14 cellular contexts compared by ENCODE assay signal in genomic region chr6:90195094-90195793, GRCh38.
A peak's percentile ranks its signal among the peaks of the same experiment; 100 is the strongest.
DNase-seq lines count a peak whose midpoint lies in the region; ATAC-seq and TF ChIP-seq lines count a peak whose summit lies in the region.
"Had no signal": no experiment of that assay in that cellular context is flagged by ENCODE, and none has a peak within 500 bp of the region (broad histone marks: within the 10 kb centered on the region; RNA-seq: fewer than 3 reads in every experiment).

No MANE protein-coding gene starts in this region.

- peak overlapping the region; percentile 61 for H3K4me3 Mint-ChIP-seq in activated CD8-positive, alpha-beta T cell treated with anti-CD3 and anti-CD28 coated beads for 36 hours
- no peak overlapping the region for H3K4me3 Mint-ChIP-seq in mesothelial cell of epicardium

- H3K4me1 Mint-ChIP-seq in activated CD8-positive, alpha-beta T cell treated with anti-CD3 and anti-CD28 coated beads for 36 hours (ENCODE audit: low read depth) = peaks cover 81% of the 10 kb centered on the region
- H3K4me1 Mint-ChIP-seq in mesothelial cell of epicardium = peaks cover 37% of the 10 kb centered on the region

- POLR2A ChIA-PET in activated CD8-positive, alpha-beta T cell treated with anti-CD3 and anti-CD28 coated beads for 36 hours (lab: Charles Lee) = interaction anchor here (1.0 to 3.0 kb wide), 5 partner anchors 16 to 116 kb away, joined by 3 to 13 read pairs (median 5); no protein-coding TSS in a partner anchor

- no peaks in the 10 kb centered on the region for H3K36me3 ChIP-seq in left ventricle myocardium inferior
- no peaks in the 10 kb centered on the region for H3K36me3 ChIP-seq in MG63
- H3K36me3 ChIP-seq: prostate gland had no signal

- H3K36me3 Mint-ChIP-seq in activated CD8-positive, alpha-beta T cell treated with anti-CD3 and anti-CD28 coated beads for 36 hours (ENCODE audit: low read depth) = peaks cover 57% of the 10 kb centered on the region
- peaks cover 24% of the 10 kb centered on the region for H3K36me3 Mint-ChIP-seq in mesothelial cell of epicardium

- DNase-seq in left ventricle myocardium inferior = no peak
- no peak for DNase-seq in Right ventricle myocardium inferior (ENCODE audit: missing footprints)
- DNase-seq in activated CD8-positive, alpha-beta T cell treated with anti-CD3 and anti-CD28 coated beads for 36 hours = peak; percentile 28
- no peak for DNase-seq in mesothelial cell of epicardium (ENCODE audit: low spot score in 2 of 2, unreplicated experiment in 2 of 2)
- DNase-seq in NCI-H1930 (lab: John Stamatoyannopoulos, UW) = no peak
- no peak for DNase-seq in MG63
- no peak for DNase-seq in NCI-H1092 (lab: John Stamatoyannopoulos, UW)
- DNase-seq in activated CD8-positive, alpha-beta memory T cell treated with anti-CD3 and anti-CD28 coated beads for 24 hours = no peak
- DNase-seq: activated CD4-positive, alpha-beta T cell treated with anti-CD3 and anti-CD28 coated beads, Interleukin-2, amount 50 U/mL, for 48 hours; activated naive CD4-positive, alpha-beta T cell treated with anti-CD3 and anti-CD28 coated beads, Interleukin-2, amount 50 U/mL, for 16 hours; cerebellar nuclear complex; NCI-H446; trophoblast cell had no signal

- peak overlapping the region; percentile 2 for H3K4me3 ChIP-seq in left ventricle myocardium inferior
- H3K4me3 ChIP-seq in MG63 = no peak overlapping the region
- H3K4me3 ChIP-seq: prostate gland had no signal

- no peaks in the 10 kb centered on the region for H3K27me3 ChIP-seq in left ventricle myocardium inferior (ENCODE audit: low read depth)
- H3K27me3 ChIP-seq in MG63 = no peaks in the 10 kb centered on the region; the same call in 1 of the 2 replicates

- no peak overlapping the region for H3K27ac ChIP-seq in left ventricle myocardium inferior (replicated peaks)
- H3K27ac ChIP-seq: prostate gland had no signal

- peaks cover 39% of the 10 kb centered on the region for H3K4me1 ChIP-seq in left ventricle myocardium inferior
- H3K4me1 ChIP-seq: prostate gland had no signal

- TF ChIP-seq CTCF in left ventricle myocardium inferior (IDR thresholded peaks at IDR 0.05; ENCODE audit: borderline replicate concordance) (no peak), mesothelial cell of epicardium (IDR thresholded peaks at IDR 0.05; ENCODE audit: unreplicated experiment) (no peak)
- no peak for TF ChIP-seq CTCF in activated CD8-positive, alpha-beta T cell treated with anti-CD3 and anti-CD28 coated beads for 36 hours (IDR thresholded peaks at IDR 0.05)

- H3K9me3 ChIP-seq in left ventricle myocardium inferior (replicated peaks) (no peaks in the 10 kb centered on the region), MG63 (no peaks in the 10 kb centered on the region)
- H3K9me3 ChIP-seq: prostate gland had no signal

- ATAC-seq in Right ventricle myocardium inferior = no peak
- ATAC-seq in activated CD8-positive, alpha-beta T cell treated with anti-CD3 and anti-CD28 coated beads for 36 hours = peak; percentile 14

- H3K9me3 Mint-ChIP-seq in activated CD8-positive, alpha-beta T cell treated with anti-CD3 and anti-CD28 coated beads for 36 hours = peaks cover 15% of the 10 kb centered on the region
- peaks cover 15% of the 10 kb centered on the region for H3K9me3 Mint-ChIP-seq in mesothelial cell of epicardium

- no peaks in the 10 kb centered on the region for H3K27me3 Mint-ChIP-seq in activated CD8-positive, alpha-beta T cell treated with anti-CD3 and anti-CD28 coated beads for 36 hours
- no peaks in the 10 kb centered on the region for H3K27me3 Mint-ChIP-seq in mesothelial cell of epicardium (ENCODE audit: low read depth)

- CTCF ChIA-PET in activated CD8-positive, alpha-beta T cell treated with anti-CD3 and anti-CD28 coated beads for 36 hours (lab: Charles Lee) = interaction anchor here (1.3 kb wide), 1 partner anchor 56 kb away, joined by 3 read pairs; no protein-coding TSS in a partner anchor

- intact Hi-C loops in left ventricle myocardium inferior (cut with micrococcal nuclease) = no loop called here
- intact Hi-C loops in Right ventricle myocardium inferior (cut with DNase I) = no loop called here
- intact Hi-C loops in activated CD8-positive, alpha-beta T cell treated with anti-CD3 and anti-CD28 coated beads for 36 hours (cut with micrococcal nuclease) = loop anchor here (5.0 kb wide), 1 partner anchor 37 kb away; no protein-coding TSS in a partner anchor

- H3K27ac Mint-ChIP-seq in activated CD8-positive, alpha-beta T cell treated with anti-CD3 and anti-CD28 coated beads for 36 hours = peak overlapping the region; percentile 86
- peak overlapping the region; percentile 90 for H3K27ac Mint-ChIP-seq in mesothelial cell of epicardium
